In the genomic region with DNA sequence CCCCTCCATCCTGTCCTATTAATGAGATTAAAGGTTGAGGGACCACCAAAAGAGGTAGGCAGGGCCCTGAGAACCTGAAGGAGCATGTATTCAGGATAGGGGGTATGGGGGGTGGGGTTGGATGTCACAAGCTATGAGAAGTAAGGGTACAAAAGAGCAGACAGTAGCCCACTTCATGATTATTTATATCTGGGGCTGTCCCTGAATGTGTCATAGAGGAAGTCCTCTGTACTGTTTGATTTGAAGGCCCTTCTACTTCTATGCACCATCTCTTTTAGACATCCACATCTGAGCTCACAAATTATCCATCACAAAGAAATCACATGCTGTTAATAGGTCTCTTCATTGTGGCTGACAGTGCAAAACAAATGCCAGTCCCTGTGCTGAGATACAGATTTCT, we compare ENCODE assay signal across 15 cellular contexts.
DNase-seq lines count a peak whose midpoint lies in the region; ATAC-seq and FAIRE-seq lines count a peak whose summit lies in the region.
"Had no signal": no experiment of that assay in that cellular context is flagged by ENCODE, and none has a peak within 500 bp of the region (broad histone marks: within the 10 kb centered on the region; RNA-seq: fewer than 3 reads in every experiment).

No MANE protein-coding gene starts in this region.

- peak; percentile 40 for ATAC-seq in GM18858 (IDR thresholded peaks at IDR 0.05; ENCODE audit: unreplicated experiment)
- peak; percentile 34 for ATAC-seq in GM21390 (IDR thresholded peaks at IDR 0.05; ENCODE audit: unreplicated experiment)
- ATAC-seq in HG02981 (IDR thresholded peaks at IDR 0.05; ENCODE audit: unreplicated experiment): peak; percentile 45
- ATAC-seq in sciatic nerve: no peak

- peak; percentile 44 for DNase-seq in kidney tubule cell (ENCODE audit: low spot score)
- no peak for DNase-seq in globus pallidus (ENCODE audit: low spot score)
- no peak for DNase-seq in sciatic nerve (ENCODE audit: low spot score)
- no peak for DNase-seq in epidermal melanocyte (ENCODE audit: insufficient read length, low spot score)
- no peak for DNase-seq in HTR-8/SVneo (ENCODE audit: insufficient read length, low spot score)
- DNase-seq: Caco-2; dorsolateral prefrontal cortex; lower lobe of right lung; NCI-H187 treated with DMSO at 0.1 percent for 48 hours; pancreas; SIG-M5; stimulated activated CD4-positive, alpha-beta T cell treated with anti-CD3 and anti-CD28 coated beads, Interleukin-4, amount 100 ng/mL, for 24 hours had no signal

- no peak for FAIRE-seq in HTR-8/SVneo (lab: Jason Lieb, UNC)
- FAIRE-seq: pancreas had no signal

- intact Hi-C loops in sciatic nerve (cut with DNase I): no loop called here
